ENCODE assay signal across 8 cellular contexts in genomic region chr6:144007779-144008500, GRCh38. TPM values are rescaled to one million over a fixed set of nuclear protein-coding genes. Genes with fewer than 3 reads are reported as not detected.
A peak's percentile ranks its signal among the peaks of the same experiment; 100 is the strongest.
DNase-seq lines count a peak whose midpoint lies in the region; ATAC-seq and TF ChIP-seq lines count a peak whose summit lies in the region.

PLAGL1 (minus strand) TSS chr6:144008259; CDS start chr6:143948136, 60,123 bp downstream.

- CTCF ChIA-PET in Calu3 (lab: Charles Lee): interaction anchor here (0.6 kb wide), 1 partner anchor 99 kb away, joined by 3 read pairs; no protein-coding TSS in a partner anchor
- CTCF ChIA-PET in activated CD4-positive, alpha-beta memory T cell treated with anti-CD3 and anti-CD28 coated beads, Interleukin-2, amount 10 ng/mL, durations not matched to agents 7 days and 5 days (lab: Charles Lee): interaction anchor here (0.8 to 2.3 kb wide), 3 partner anchors 68 to 433 kb away, joined by 4 to 6 read pairs (median 4); no protein-coding TSS in a partner anchor

- H3K4me1 Mint-ChIP-seq in Calu3 (ENCODE audit: low read depth, unreplicated experiment) (peaks cover 8% of the 10 kb centered on the region), type B pancreatic cell (ENCODE audit: unreplicated experiment) (peaks cover 9% of the 10 kb centered on the region)
- peaks cover 13% of the 10 kb centered on the region for H3K4me1 Mint-ChIP-seq in activated CD4-positive, alpha-beta memory T cell treated with anti-CD3 and anti-CD28 coated beads, Interleukin-2, amount 10 ng/mL, durations not matched to agents 7 days and 5 days

- ATAC-seq in GM21360 (IDR thresholded peaks at IDR 0.05; ENCODE audit: unreplicated experiment): peak; percentile 80

- H3K4me3 Mint-ChIP-seq in Calu3 (ENCODE audit: low read depth, unreplicated experiment): peak within 1 kb of the TSS; percentile 69
- peak within 1 kb of the TSS; percentile 62 for H3K4me3 Mint-ChIP-seq in activated CD4-positive, alpha-beta memory T cell treated with anti-CD3 and anti-CD28 coated beads, Interleukin-2, amount 10 ng/mL, durations not matched to agents 7 days and 5 days
- H3K4me3 Mint-ChIP-seq in type B pancreatic cell: peak within 1 kb of the TSS; percentile 94

- POLR2A ChIA-PET in activated CD4-positive, alpha-beta memory T cell treated with anti-CD3 and anti-CD28 coated beads, Interleukin-2, amount 10 ng/mL, durations not matched to agents 7 days and 5 days (lab: Charles Lee): no interaction called here

- peak in 2 of 4 donors; percentile 68 to 82 for TF ChIP-seq POLR2A in esophagus squamous epithelium (IDR thresholded peaks at IDR 0.05)

- H3K9me3 Mint-ChIP-seq in Calu3 (ENCODE audit: low read depth, unreplicated experiment) (no peaks in the 10 kb centered on the region), type B pancreatic cell (no peaks in the 10 kb centered on the region)
- no peaks in the 10 kb centered on the region for H3K9me3 Mint-ChIP-seq in activated CD4-positive, alpha-beta memory T cell treated with anti-CD3 and anti-CD28 coated beads, Interleukin-2, amount 10 ng/mL, durations not matched to agents 7 days and 5 days

- intact Hi-C loops in Calu3 (cut with micrococcal nuclease; ENCODE audit: unreplicated experiment): no loop called here
- intact Hi-C loops in esophagus squamous epithelium (cut with DNase I): no loop called here

- peak within 1 kb of the TSS; percentile 73 to 87 (median 82) for H3K27ac ChIP-seq in esophagus squamous epithelium

- no peaks in the 10 kb centered on the region for H3K27me3 Mint-ChIP-seq in Calu3 (ENCODE audit: unreplicated experiment)
- peaks cover 30% of the 10 kb centered on the region for H3K27me3 Mint-ChIP-seq in activated CD4-positive, alpha-beta memory T cell treated with anti-CD3 and anti-CD28 coated beads, Interleukin-2, amount 10 ng/mL, durations not matched to agents 7 days and 5 days
- peaks cover 9% of the 10 kb centered on the region for H3K27me3 Mint-ChIP-seq in type B pancreatic cell

- H3K27ac Mint-ChIP-seq in Calu3 (ENCODE audit: unreplicated experiment) (no peak within 1 kb of the TSS), type B pancreatic cell (peak within 1 kb of the TSS; percentile 95)
- no peak within 1 kb of the TSS for H3K27ac Mint-ChIP-seq in activated CD4-positive, alpha-beta memory T cell treated with anti-CD3 and anti-CD28 coated beads, Interleukin-2, amount 10 ng/mL, durations not matched to agents 7 days and 5 days

- DNase-seq in Calu3 (peak; percentile 38), HuH-7 (ENCODE audit: low spot score) (peak; percentile 76), esophagus squamous epithelium (lab: John Stamatoyannopoulos, UW) (no peak), myocyte (ENCODE audit: low read depth) (peak; percentile 79), type B pancreatic cell (ENCODE audit: extremely low spot score, unreplicated experiment) (peak; percentile 72), NCI-H774 (lab: John Stamatoyannopoulos, UW) (no peak)
- DNase-seq in activated CD4-positive, alpha-beta memory T cell treated with anti-CD3 and anti-CD28 coated beads, Interleukin-2, amount 10 ng/mL, durations not matched to agents 7 days and 5 days: peak; percentile 21

- no peaks in the 10 kb centered on the region for H3K36me3 ChIP-seq in esophagus squamous epithelium

- BruUV-seq in Calu3 (replicated peaks; lab: Mats Ljungman, UMichigan): no TSS peak

- H3K36me3 Mint-ChIP-seq in Calu3 (ENCODE audit: insufficient read depth, unreplicated experiment): peaks cover 4% of the 10 kb centered on the region
- no peaks in the 10 kb centered on the region for H3K36me3 Mint-ChIP-seq in activated CD4-positive, alpha-beta memory T cell treated with anti-CD3 and anti-CD28 coated beads, Interleukin-2, amount 10 ng/mL, durations not matched to agents 7 days and 5 days (ENCODE audit: low read depth)
- no peaks in the 10 kb centered on the region for H3K36me3 Mint-ChIP-seq in type B pancreatic cell

- H3K4me1 ChIP-seq in esophagus squamous epithelium: peaks cover 0 to 11% (median 0%) of the 10 kb centered on the region in 3 donors

- peak within 1 kb of the TSS; percentile 58 to 81 (median 70) for H3K4me3 ChIP-seq in esophagus squamous epithelium

- H3K9me3 ChIP-seq in esophagus squamous epithelium: no peaks in the 10 kb centered on the region

- TF ChIP-seq CTCF in Calu3 (IDR thresholded peaks at IDR 0.05; ENCODE audit: unreplicated experiment) (no peak), esophagus squamous epithelium (IDR thresholded peaks at IDR 0.05) (no peak), type B pancreatic cell (conservative IDR thresholded peaks at IDR 0.05) (no peak)

- 52 to 64% methylated on average over 16 to 31 of the region's 98 CpGs for WGBS in esophagus squamous epithelium, 2 donors

- H3K27me3 ChIP-seq in esophagus squamous epithelium: no peaks in the 10 kb centered on the region

RNA-seq across cellular contexts. Expression of gene PLAGL1, which starts in this region (rescaled TPM):
- 9.8 and 10.7 TPM in 2 replicates for total RNA-seq in Calu3 (2022)
- 1 to 10 TPM; 5.7 to 6.3 TPM for total RNA-seq in activated CD4-positive, alpha-beta memory T cell treated with anti-CD3 and anti-CD28 coated beads, Interleukin-2, amount 10 ng/mL, durations not matched to agents 7 days and 5 days
- 10 to 100 TPM; 14.2 to 25.4 (median 15.8) TPM for total RNA-seq in esophagus squamous epithelium
- 5.7 and 9.7 TPM in 2 replicates for total RNA-seq in myocyte
- polyA plus RNA-seq in myocyte (2012): 13.8 TPM
- 42.7 and 95.2 TPM in 2 replicates for total RNA-seq in type B pancreatic cell (ENCODE audit: low replicate concordance)

Comparison
In these comparisons a context has a peak if more than half of its experiments do, and no peak if none do; other contexts are left out.
1. DNase-seq: peak in Calu3 (single experiment), HuH-7 (single experiment), activated CD4-positive, alpha-beta memory T cell treated with anti-CD3 and anti-CD28 coated beads, Interleukin-2, amount 10 ng/mL, durations not matched to agents 7 days and 5 days (single experiment), myocyte (single experiment) and type B pancreatic cell (single experiment); none in esophagus squamous epithelium (single experiment) and NCI-H774 (single experiment).
2. Peak in every context shown above with its lines, with median percentiles within 50 percentile points of each other: H3K4me3 Mint-ChIP-seq.